In the genomic region with DNA sequence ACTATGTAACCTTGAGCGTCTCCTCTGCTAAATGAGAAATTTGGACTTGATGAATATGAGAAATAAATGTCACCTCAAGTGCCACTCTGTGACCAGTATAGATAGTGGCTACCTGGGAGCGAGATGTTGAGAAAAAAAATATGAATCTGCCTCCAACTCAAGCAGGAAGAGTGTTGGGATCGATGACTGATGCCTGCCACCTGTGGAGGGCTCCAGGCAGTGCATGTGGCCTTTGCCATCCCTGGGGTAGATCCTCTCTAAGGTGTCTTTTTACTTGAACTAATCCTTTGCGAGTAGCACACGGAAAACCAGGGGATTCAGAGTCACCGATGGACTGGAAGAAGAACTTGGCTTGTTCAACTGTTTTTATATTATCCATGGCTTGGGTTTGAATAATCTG, we compare ENCODE assay signal across 9 cellular contexts. TPM values are rescaled to one million over a fixed set of nuclear protein-coding genes. Genes with fewer than 3 reads are reported as not detected.
DNase-seq lines count a peak whose midpoint lies in the region; ATAC-seq and TF ChIP-seq lines count a peak whose summit lies in the region.
"Had no signal": no experiment of that assay in that cellular context is flagged by ENCODE, and none has a peak within 500 bp of the region (broad histone marks: within the 10 kb centered on the region; RNA-seq: fewer than 3 reads in every experiment).

No MANE protein-coding gene starts in this region.

- H4K8ac ChIP-seq in mesenchymal stem cell (ENCODE audit: low read length): no peak overlapping the region

- DNase-seq in CD8-positive, alpha-beta T cell: no peak
- peak; percentile 29 for DNase-seq in GM20000 (ENCODE audit: low spot score)
- peak; percentile 72 to 88 for DNase-seq in NCI-H524 (lab: John Stamatoyannopoulos, UW)
- DNase-seq in glomerular visceral epithelial cell (ENCODE audit: extremely low spot score): peak; percentile 7
- DNase-seq in activated T-cell treated with anti-CD3 and anti-CD28 coated beads, Interleukin-2, amount 50 U/mL, for 1 hour: no peak
- DNase-seq in mesenchymal stem cell: no peak
- no peak for DNase-seq in activated CD4-positive, alpha-beta T cell treated with anti-CD3 and anti-CD28 coated beads, Interleukin-2, amount 10 ng/mL, durations not matched to agents 24 days and 14 days
- no peak for DNase-seq in right cardiac atrium
- DNase-seq: activated naive CD4-positive, alpha-beta T cell had no signal

- intact Hi-C loops in CD8-positive, alpha-beta T cell (cut with DNase I, micrococcal nuclease): no loop called here
- intact Hi-C loops in activated CD4-positive, alpha-beta T cell treated with anti-CD3 and anti-CD28 coated beads, Interleukin-2, amount 10 ng/mL, durations not matched to agents 24 days and 14 days (cut with micrococcal nuclease): no loop called here
- intact Hi-C loops in right cardiac atrium (cut with DNase I): loop anchor here in 1 of 4 donors (10.0 kb wide), 1 partner anchor 131 kb away; no protein-coding TSS in a partner anchor

- no peak overlapping the region for H3K23ac ChIP-seq in mesenchymal stem cell (ENCODE audit: low read length in 2 of 2)

- CTCF ChIA-PET in CD8-positive, alpha-beta T cell (lab: Charles Lee): no interaction called here

- H2BK15ac ChIP-seq in mesenchymal stem cell (ENCODE audit: low read depth, poor library complexity, severe bottlenecking): no peak overlapping the region

- ATAC-seq in CD8-positive, alpha-beta T cell: no peak
- ATAC-seq in right cardiac atrium: no peak

- H3K27ac ChIP-seq in CD8-positive, alpha-beta T cell (ENCODE audit: low read depth, low read length): no peak overlapping the region
- H3K27ac ChIP-seq in mesenchymal stem cell (ENCODE audit: low read length, poor library complexity, severe bottlenecking) (no peak overlapping the region), right cardiac atrium (ENCODE audit: low read length) (no peak overlapping the region)

- H3K4me1 Mint-ChIP-seq in CD8-positive, alpha-beta T cell (ENCODE audit: low read depth): peaks cover 10% of the 10 kb centered on the region
- H3K4me1 Mint-ChIP-seq in activated CD4-positive, alpha-beta T cell treated with anti-CD3 and anti-CD28 coated beads, Interleukin-2, amount 10 ng/mL, durations not matched to agents 24 days and 14 days: peaks cover 3% of the 10 kb centered on the region

- H3K4me3 Mint-ChIP-seq in CD8-positive, alpha-beta T cell: no peak overlapping the region
- no peak overlapping the region for H3K4me3 Mint-ChIP-seq in activated CD4-positive, alpha-beta T cell treated with anti-CD3 and anti-CD28 coated beads, Interleukin-2, amount 10 ng/mL, durations not matched to agents 24 days and 14 days

- H2BK5ac ChIP-seq in mesenchymal stem cell (ENCODE audit: low read depth, low read length, poor library complexity, severe bottlenecking): no peak overlapping the region

- WGBS in mesenchymal stem cell: 75% methylated on average over 6 of the region's 6 CpGs
- WGBS in right cardiac atrium: 69% methylated on average over 6 of the region's 6 CpGs

- no peak overlapping the region for H3K4ac ChIP-seq in mesenchymal stem cell (ENCODE audit: low read depth in 1 of 2, low read length in 2 of 2)

- H3K27me3 ChIP-seq in CD8-positive, alpha-beta T cell (ENCODE audit: insufficient read depth, low read length): no peaks in the 10 kb centered on the region
- peaks cover 52 to 73% of the 10 kb centered on the region in 2 experiments for H3K27me3 ChIP-seq in mesenchymal stem cell (ENCODE audit: control insufficient read depth in 1 of 2, insufficient read depth in 1 of 2, low read length in 2 of 2)
- H3K27me3 ChIP-seq in right cardiac atrium (ENCODE audit: control insufficient read depth, insufficient read depth): no peaks in the 10 kb centered on the region

- no peaks in the 10 kb centered on the region for H3K4me1 ChIP-seq in CD8-positive, alpha-beta T cell (ENCODE audit: insufficient read depth, low read length)
- no peaks in the 10 kb centered on the region for H3K4me1 ChIP-seq in mesenchymal stem cell (ENCODE audit: control insufficient read depth, insufficient read depth, low read depth, low read length)
- H3K4me1 ChIP-seq in right cardiac atrium (ENCODE audit: control insufficient read depth, insufficient read depth, low read length): no peaks in the 10 kb centered on the region

- no peaks in the 10 kb centered on the region for H3K27me3 Mint-ChIP-seq in CD8-positive, alpha-beta T cell (ENCODE audit: low read depth)
- H3K27me3 Mint-ChIP-seq in activated CD4-positive, alpha-beta T cell treated with anti-CD3 and anti-CD28 coated beads, Interleukin-2, amount 10 ng/mL, durations not matched to agents 24 days and 14 days: peaks cover 37% of the 10 kb centered on the region

- no peak overlapping the region for H2BK120ac ChIP-seq in mesenchymal stem cell (ENCODE audit: low read depth, low read length)

- no peaks in the 10 kb centered on the region for H3K36me3 Mint-ChIP-seq in CD8-positive, alpha-beta T cell
- H3K36me3 Mint-ChIP-seq in activated CD4-positive, alpha-beta T cell treated with anti-CD3 and anti-CD28 coated beads, Interleukin-2, amount 10 ng/mL, durations not matched to agents 24 days and 14 days (ENCODE audit: low read depth): no peaks in the 10 kb centered on the region

- no peak overlapping the region for H3K27ac Mint-ChIP-seq in CD8-positive, alpha-beta T cell
- H3K27ac Mint-ChIP-seq in activated CD4-positive, alpha-beta T cell treated with anti-CD3 and anti-CD28 coated beads, Interleukin-2, amount 10 ng/mL, durations not matched to agents 24 days and 14 days: no peak overlapping the region

- H3K79me1 ChIP-seq in mesenchymal stem cell (replicated peaks; ENCODE audit: low read length, poor library complexity, severe bottlenecking): no peaks in the 10 kb centered on the region

- no peak overlapping the region for H2BK12ac ChIP-seq in mesenchymal stem cell (ENCODE audit: low read length in 2 of 2)

- H3K9me3 Mint-ChIP-seq in CD8-positive, alpha-beta T cell: no peaks in the 10 kb centered on the region
- no peaks in the 10 kb centered on the region for H3K9me3 Mint-ChIP-seq in activated CD4-positive, alpha-beta T cell treated with anti-CD3 and anti-CD28 coated beads, Interleukin-2, amount 10 ng/mL, durations not matched to agents 24 days and 14 days

- no peaks in the 10 kb centered on the region for H3K9me3 ChIP-seq in CD8-positive, alpha-beta T cell (ENCODE audit: low read length)
- H3K9me3 ChIP-seq in mesenchymal stem cell (ENCODE audit: control insufficient read depth, low read length) (no peaks in the 10 kb centered on the region), right cardiac atrium (ENCODE audit: control insufficient read depth, low read length) (no peaks in the 10 kb centered on the region)

- no peak overlapping the region for H2AFZ ChIP-seq in mesenchymal stem cell (ENCODE audit: low read depth, low read length)

- H3K14ac ChIP-seq in mesenchymal stem cell (ENCODE audit: low read length in 2 of 2): no peak overlapping the region

- H3K36me3 ChIP-seq in CD8-positive, alpha-beta T cell (ENCODE audit: insufficient read depth, low read length): no peaks in the 10 kb centered on the region
- no peaks in the 10 kb centered on the region for H3K36me3 ChIP-seq in mesenchymal stem cell (ENCODE audit: control insufficient read depth in 1 of 2, insufficient read depth in 2 of 2, low read depth in 1 of 2, low read length in 2 of 2)

- H2AK5ac ChIP-seq in mesenchymal stem cell (ENCODE audit: low read length, severe bottlenecking): no peak overlapping the region

- no peak overlapping the region for H3K18ac ChIP-seq in mesenchymal stem cell (ENCODE audit: low read depth in 1 of 2, low read length in 2 of 2)

- POLR2A ChIA-PET in CD8-positive, alpha-beta T cell (lab: Charles Lee): no interaction called here

- H4K91ac ChIP-seq in mesenchymal stem cell (ENCODE audit: low read length): no peak overlapping the region

- peak; percentile 30 for TF ChIP-seq CTCF in CD8-positive, alpha-beta T cell (IDR thresholded peaks at IDR 0.05)
- TF ChIP-seq CTCF in GM20000 (IDR thresholded peaks at IDR 0.05; ENCODE audit: extremely low read depth, missing control alignments): peak; percentile 19

- H3K4me3 ChIP-seq in CD8-positive, alpha-beta T cell (ENCODE audit: low read depth, low read length): no peak overlapping the region
- H3K4me3 ChIP-seq in mesenchymal stem cell (ENCODE audit: insufficient read depth in 1 of 2, low read depth in 1 of 2, low read length in 2 of 2) (no peak overlapping the region), right cardiac atrium (ENCODE audit: low read length) (no peak overlapping the region)

- no peak overlapping the region for H3K9ac ChIP-seq in mesenchymal stem cell (ENCODE audit: low read length)

- H3K4me2 ChIP-seq in mesenchymal stem cell (ENCODE audit: low read length, poor library complexity, severe bottlenecking): no peak overlapping the region

RNA-seq across cellular contexts. Expression of a gene that starts 9.4 kb away (rescaled TPM):
- total RNA-seq in CD8-positive, alpha-beta T cell: not detected
- not detected for polyA plus RNA-seq in mesenchymal stem cell (2013, experiment 1 of 2)
- not detected for polyA plus RNA-seq in mesenchymal stem cell (2013, experiment 2 of 2)
- not detected in 2 replicates for total RNA-seq in activated CD4-positive, alpha-beta T cell treated with anti-CD3 and anti-CD28 coated beads, Interleukin-2, amount 10 ng/mL, durations not matched to agents 24 days and 14 days
- total RNA-seq in right cardiac atrium: not detected
- polyA plus RNA-seq in right cardiac atrium: not detected

Comparison
In these comparisons a context has a peak if more than half of its experiments do, and no peak if none do; other contexts are left out.
1. DNase-seq: peak in GM20000 (single experiment), NCI-H524 (2 of 2) and glomerular visceral epithelial cell (single experiment); none in CD8-positive, alpha-beta T cell (0 of 7), activated T-cell treated with anti-CD3 and anti-CD28 coated beads, Interleukin-2, amount 50 U/mL, for 1 hour (single experiment), mesenchymal stem cell (single experiment), activated CD4-positive, alpha-beta T cell treated with anti-CD3 and anti-CD28 coated beads, Interleukin-2, amount 10 ng/mL, durations not matched to agents 24 days and 14 days (single experiment) and right cardiac atrium (0 of 3).